ENCODE assay signal across 34 cellular contexts in the genomic region with DNA sequence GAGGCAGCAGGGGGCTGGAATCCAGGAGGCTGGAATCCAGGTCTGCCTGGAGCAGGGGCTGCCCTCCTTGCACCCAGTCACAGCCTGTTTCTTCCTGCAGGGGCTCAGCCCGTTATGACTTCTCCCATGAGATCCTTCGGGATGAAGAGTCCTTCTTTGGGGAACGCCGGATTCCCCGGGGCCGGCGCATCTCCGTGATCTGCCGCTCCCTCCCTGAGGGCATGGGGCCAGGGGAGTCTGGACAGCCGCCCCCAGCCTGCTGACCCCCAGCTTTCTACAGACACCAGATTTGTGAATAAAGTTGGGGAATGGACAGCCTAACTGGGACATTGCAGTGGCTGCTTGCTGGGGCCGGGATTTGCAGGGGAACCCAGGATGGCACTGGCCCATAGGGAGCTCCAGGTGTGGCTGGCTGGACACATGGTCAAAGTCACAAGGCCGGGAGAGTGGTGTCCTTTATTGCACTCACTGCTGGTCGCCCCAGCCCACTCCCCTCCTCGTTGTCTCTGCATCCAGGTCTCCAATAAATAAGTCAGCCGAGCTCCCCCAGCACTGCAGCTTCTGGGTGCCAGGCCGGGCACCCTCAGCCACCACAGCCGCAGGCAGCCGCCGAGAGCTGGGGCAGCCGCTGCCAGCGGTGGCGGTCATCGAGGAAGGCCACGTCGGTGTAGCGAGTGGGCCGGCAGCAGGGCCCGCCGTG. TPM values are rescaled to one million over a fixed set of nuclear protein-coding genes. Genes with fewer than 3 reads are reported as not detected.
A peak's percentile ranks its signal among the peaks of the same experiment; 100 is the strongest.
DNase-seq lines count a peak whose midpoint lies in the region; ATAC-seq, FAIRE-seq and TF ChIP-seq lines count a peak whose summit lies in the region.
"Had no signal": no experiment of that assay in that cellular context is flagged by ENCODE, and none has a peak within 500 bp of the region (broad histone marks: within the 10 kb centered on the region; RNA-seq: fewer than 3 reads in every experiment).

No MANE protein-coding gene starts in this region.

- DNase-seq in T-cell (no peak), endothelial cell of umbilical vein (ENCODE audit: low read depth, low spot score) (no peak), osteoblast (ENCODE audit: insufficient read length, low spot score, missing footprints) (peak; percentile 37), D341Med (ENCODE audit: low spot score) (no peak), osteocyte (ENCODE audit: extremely low spot score, unreplicated experiment) (no peak)
- DNase-seq: activated CD4-positive, alpha-beta T cell treated with anti-CD3 and anti-CD28 coated beads for 1 hour; activated CD8-positive, alpha-beta memory T cell treated with anti-CD3 and anti-CD28 coated beads for 24 hours; activated naive CD4-positive, alpha-beta T cell treated with Interleukin-2 at 50 U/mL for 16 hours; activated T-cell treated with anti-CD3 and anti-CD28 coated beads, Interleukin-2, amount 50 U/mL, for 1 hour; brain microvascular endothelial cell; effector CD8-positive, alpha-beta T cell; foreskin keratinocyte; GM23248; KG1; NCI-H1417; NCI-H2081; NCI-H2227 treated with DMSO at 0.1 percent for 48 hours; NCI-H69; Peyer's patch; SIG-M5; stimulated activated CD4-positive, alpha-beta T cell treated with anti-CD3 and anti-CD28 coated beads, Interleukin-4, amount 100 ng/mL, for 24 hours; stimulated activated naive CD4-positive, alpha-beta T cell; T-helper 1 cell had no signal

- H3K27me3 Mint-ChIP-seq in T-cell (no peaks in the 10 kb centered on the region), osteocyte (ENCODE audit: unreplicated experiment) (no peaks in the 10 kb centered on the region)

- no peaks in the 10 kb centered on the region for H3K9me1 ChIP-seq in endothelial cell of umbilical vein (replicated peaks; ENCODE audit: control insufficient read depth, extremely low read depth, insufficient read depth, low read length)

- POLR2A ChIA-PET in HEK293 (lab: Yijun Ruan, JAX) (interaction anchor here (1.1 kb wide), 1 partner anchor 17 kb away, joined by 3 read pairs; no protein-coding TSS in a partner anchor), T-cell (lab: Charles Lee) (interaction anchor here in 1 of 2 donors (0.6 kb wide), 2 partner anchors 405 to 657 kb away, joined by 3 to 11 read pairs; no protein-coding TSS in a partner anchor), endothelial cell of umbilical vein (lab: Charles Lee) (interaction anchor here (0.5 kb wide), 1 partner anchor 33 kb away, joined by 6 read pairs; no protein-coding TSS in a partner anchor)

- FAIRE-seq in endothelial cell of umbilical vein (lab: Jason Lieb, UNC) = no peak
- FAIRE-seq: colon, D721Med had no signal

- H4K20me1 ChIP-seq in endothelial cell of umbilical vein (replicated peaks; ENCODE audit: control insufficient read depth, extremely low read depth, insufficient read depth, low read length) (no peaks in the 10 kb centered on the region), osteoblast (ENCODE audit: insufficient read depth, low read length) (no peaks in the 10 kb centered on the region)

- no peak for TF ChIP-seq POLR2A in endothelial cell of umbilical vein (IDR thresholded peaks at IDR 0.05; ENCODE audit: low read depth, low read length)

- no peak overlapping the region for H3K4me2 ChIP-seq in endothelial cell of umbilical vein (ENCODE audit: insufficient read depth, low read length)
- H3K4me2 ChIP-seq in osteoblast (ENCODE audit: insufficient read depth, low read length) = no peak overlapping the region

- H3K4me1 Mint-ChIP-seq in T-cell (peaks cover 11 to 16% (median 15%) of the 10 kb centered on the region in 3 donors), osteocyte (ENCODE audit: unreplicated experiment) (peaks cover 19% of the 10 kb centered on the region)

- H3K4me1 ChIP-seq in HEK293 (ENCODE audit: control insufficient read depth, insufficient read depth, low read length) = peaks cover 3% of the 10 kb centered on the region; the same call in 1 of the 2 replicates
- peaks cover 2% of the 10 kb centered on the region for H3K4me1 ChIP-seq in endothelial cell of umbilical vein (ENCODE audit: control insufficient read depth, extremely low read depth, insufficient read depth, low read length)
- peaks cover 8% of the 10 kb centered on the region for H3K4me1 ChIP-seq in osteoblast (ENCODE audit: insufficient read depth, low read length)
- H3K4me1 ChIP-seq: foreskin keratinocyte had no signal

- no peak overlapping the region for H3K4me3 ChIP-seq in HEK293 (ENCODE audit: low read depth, low read length)
- H3K4me3 ChIP-seq in endothelial cell of umbilical vein (replicated peaks in 1 of 3; ENCODE audit: insufficient read depth in 1 of 3, low read depth in 1 of 3, low read length in 3 of 3) = no peak overlapping the region
- no peak overlapping the region for H3K4me3 ChIP-seq in osteoblast (ENCODE audit: insufficient read depth, low read length)
- H3K4me3 ChIP-seq: lung, Peyer's patch, prostate gland, suprapubic skin had no signal

- intact Hi-C loops in endothelial cell of umbilical vein (cut with micrococcal nuclease) = loop anchor here (5.0 kb wide), 1 partner anchor 362 kb away; a partner anchor contains a TSS

- CTCF ChIA-PET in HEK293 (lab: Yijun Ruan, JAX) (interaction anchor here (1.0 kb wide), 1 partner anchor 32 kb away, joined by 3 read pairs; no protein-coding TSS in a partner anchor), T-cell (lab: Charles Lee) (interaction anchor here in 1 of 2 donors (0.5 kb wide), 1 partner anchor 396 kb away, joined by 4 read pairs; no protein-coding TSS in a partner anchor), endothelial cell of umbilical vein (lab: Charles Lee) (no interaction called here)

- dilution Hi-C loops in endothelial cell of umbilical vein (cut with MboI; ENCODE audit: extremely low pct_ligation_motif_present, low sequenced_read_pairs) = no loop called here

- ATAC-seq in T-cell (replicated peaks in 1 of 4) = no peak
- no peak for ATAC-seq in GM19324 (IDR thresholded peaks at IDR 0.05; ENCODE audit: low FRiP score, unreplicated experiment)
- ATAC-seq: foreskin keratinocyte, sciatic nerve had no signal

- no peak overlapping the region for H3K27ac Mint-ChIP-seq in T-cell
- H3K27ac Mint-ChIP-seq in osteocyte (ENCODE audit: unreplicated experiment) = no peak overlapping the region

- H3K27me3 ChIP-seq in endothelial cell of umbilical vein (ENCODE audit: control insufficient read depth in 2 of 2, insufficient read depth in 2 of 2, low read length in 2 of 2) = no peaks in the 10 kb centered on the region
- H3K27me3 ChIP-seq in osteoblast (ENCODE audit: insufficient read depth, low read length) = no peaks in the 10 kb centered on the region
- H3K27me3 ChIP-seq: brain microvascular endothelial cell, foreskin keratinocyte, Peyer's patch, suprapubic skin had no signal

- H2AFZ ChIP-seq in endothelial cell of umbilical vein (ENCODE audit: low read depth, low read length) (no peak overlapping the region), osteoblast (ENCODE audit: low read length) (no peak overlapping the region)
- H2AFZ ChIP-seq: GM23248 had no signal

- H3K27ac ChIP-seq in HEK293 (ENCODE audit: extremely low read depth, low read depth, low read length) (no peak overlapping the region), endothelial cell of umbilical vein (ENCODE audit: insufficient read depth, low read depth, low read length) (no peak overlapping the region), osteoblast (ENCODE audit: low read depth, low read length) (no peak overlapping the region)
- H3K27ac ChIP-seq: brain microvascular endothelial cell, foreskin keratinocyte, GM23248, prostate gland had no signal

- peak overlapping the region; percentile 12 to 21 (median 13) for H3K4me3 Mint-ChIP-seq in T-cell
- no peak overlapping the region for H3K4me3 Mint-ChIP-seq in osteocyte (ENCODE audit: unreplicated experiment)
- H3K4me3 Mint-ChIP-seq: CD14-positive monocyte had no signal

- TSS peak; percentile 36 for BruUV-seq in endothelial cell of umbilical vein (replicated peaks; lab: Mats Ljungman, UMichigan)

- no peaks in the 10 kb centered on the region for H3K9me3 Mint-ChIP-seq in T-cell
- H3K9me3 Mint-ChIP-seq in osteocyte (ENCODE audit: unreplicated experiment) = no peaks in the 10 kb centered on the region

- TF ChIP-seq CTCF in HEK293 (tag by site-specific recombination; IDR thresholded peaks at IDR 0.05) (no peak), endothelial cell of umbilical vein (IDR thresholded peaks at IDR 0.05; ENCODE audit: extremely low read depth in 1 of 2, insufficient read depth in 1 of 2, low read depth in 1 of 2, low read length in 2 of 2) (no peak), osteoblast (IDR thresholded peaks at IDR 0.05; ENCODE audit: extremely low read depth, low read depth, low read length) (no peak), osteocyte (IDR thresholded peaks at IDR 0.05) (no peak)

- no peak overlapping the region for H3K9ac ChIP-seq in endothelial cell of umbilical vein (replicated peaks; ENCODE audit: extremely low read depth, insufficient read depth, low read length)

- peaks cover 8% of the 10 kb centered on the region for H3K36me3 Mint-ChIP-seq in T-cell
- H3K36me3 Mint-ChIP-seq in osteocyte (ENCODE audit: unreplicated experiment) = peaks cover 6% of the 10 kb centered on the region

- H3K9me3 ChIP-seq in HEK293 (ENCODE audit: control insufficient read depth, insufficient read depth, low read depth, low read length) (no peaks in the 10 kb centered on the region), endothelial cell of umbilical vein (replicated peaks; ENCODE audit: control insufficient read depth, insufficient read depth, low read length) (no peaks in the 10 kb centered on the region), osteoblast (ENCODE audit: low read depth, low read length) (no peaks in the 10 kb centered on the region)
- H3K9me3 ChIP-seq: Peyer's patch, prostate gland, suprapubic skin had no signal

- H3K79me2 ChIP-seq in endothelial cell of umbilical vein (ENCODE audit: control insufficient read depth, insufficient read depth, low read length) = no peaks in the 10 kb centered on the region
- no peaks in the 10 kb centered on the region for H3K79me2 ChIP-seq in osteoblast (ENCODE audit: insufficient read depth, low read length)

- H3K36me3 ChIP-seq in HEK293 (ENCODE audit: control insufficient read depth in 2 of 2, insufficient read depth in 1 of 2, low read length in 2 of 2) (peaks cover 11 to 13% of the 10 kb centered on the region in 2 experiments; a peak in 2 of 3 replicates), endothelial cell of umbilical vein (ENCODE audit: control insufficient read depth in 2 of 2, extremely low read depth in 1 of 2, insufficient read depth in 2 of 2, low read length in 2 of 2) (peaks cover 0 to 6% of the 10 kb centered on the region in 2 experiments), osteoblast (ENCODE audit: insufficient read depth, low read length) (peaks cover 9% of the 10 kb centered on the region)

RNA-seq across cellular contexts. Expression of a gene that starts 0.9 kb away (rescaled TPM):
- 1 to 10 TPM; 1.7 to 4.1 (median 3.2) TPM for total RNA-seq in T-cell
- 1.0 and 1.2 TPM in 2 replicates for total RNA-seq in endothelial cell of umbilical vein
- 0.73 and 0.84 TPM in 2 replicates for polyA plus RNA-seq in endothelial cell of umbilical vein
- 0.49 and 0.69 TPM in 2 replicates for polyA plus RNA-seq in endothelial cell of umbilical vein (2011; cell fraction: cytosol; rRNA removed)
- polyA plus RNA-seq in endothelial cell of umbilical vein (2011; cell fraction: nucleus; rRNA removed) = 0.66 and 0.77 TPM in 2 replicates
- polyA plus RNA-seq in endothelial cell of umbilical vein (2012) = 0.64 and 1.2 TPM in 2 replicates
- polyA minus RNA-seq in endothelial cell of umbilical vein = 0.83 and 0.96 TPM in 2 replicates
- 1.8 TPM for polyA minus RNA-seq in endothelial cell of umbilical vein (2011; cell fraction: cytosol; rRNA and poly(A)+ RNA removed)
- polyA minus RNA-seq in endothelial cell of umbilical vein (2011; cell fraction: nucleus; rRNA and poly(A)+ RNA removed) = 0.53 and 0.58 TPM in 2 replicates
- total RNA-seq in osteoblast = 1.1 and 1.2 TPM in 2 replicates
- total RNA-seq in osteocyte = 3.2 and 3.5 TPM in 2 replicates

RNA-seq across cellular contexts. Expression of a gene that starts 2.3 kb away (rescaled TPM):
- total RNA-seq in T-cell (10 to 100 TPM; 49.9 to 94.8 (median 83.5) TPM), endothelial cell of umbilical vein (48.8 and 50.4 TPM in 2 replicates), osteoblast (48.9 and 52.1 TPM in 2 replicates), osteocyte (63.0 TPM in 2 replicates)
- 59.4 and 83.2 TPM in 2 replicates for polyA plus RNA-seq in endothelial cell of umbilical vein
- 24.1 and 31.5 TPM in 2 replicates for polyA plus RNA-seq in endothelial cell of umbilical vein (2011; cell fraction: cytosol; rRNA removed)
- 8.1 and 13.2 TPM in 2 replicates for polyA plus RNA-seq in endothelial cell of umbilical vein (2011; cell fraction: nucleus; rRNA removed)
- polyA plus RNA-seq in endothelial cell of umbilical vein (2012) = 13.4 and 33.2 TPM in 2 replicates
- 7.2 and 9.6 TPM in 2 replicates for polyA minus RNA-seq in endothelial cell of umbilical vein
- polyA minus RNA-seq in endothelial cell of umbilical vein (2011; cell fraction: cytosol; rRNA and poly(A)+ RNA removed) = 11.7 TPM
- polyA minus RNA-seq in endothelial cell of umbilical vein (2011; cell fraction: nucleus; rRNA and poly(A)+ RNA removed) = 1.5 and 4.6 TPM in 2 replicates

RNA-seq across cellular contexts. Expression of a gene that starts 13.5 kb away (rescaled TPM):
- 10 to 100 TPM; 74.0 to 92.0 (median 77.2) TPM for total RNA-seq in T-cell
- total RNA-seq in endothelial cell of umbilical vein = 120 and 137 TPM in 2 replicates
- 314 and 533 TPM in 2 replicates for polyA plus RNA-seq in endothelial cell of umbilical vein
- polyA plus RNA-seq in endothelial cell of umbilical vein (2011; cell fraction: cytosol; rRNA removed) = 108 and 142 TPM in 2 replicates
- polyA plus RNA-seq in endothelial cell of umbilical vein (2011; cell fraction: nucleus; rRNA removed) = 46.8 and 55.1 TPM in 2 replicates
- 84.5 and 117 TPM in 2 replicates for polyA plus RNA-seq in endothelial cell of umbilical vein (2012)
- 39.5 and 61.9 TPM in 2 replicates for polyA minus RNA-seq in endothelial cell of umbilical vein
- 62.6 TPM for polyA minus RNA-seq in endothelial cell of umbilical vein (2011; cell fraction: cytosol; rRNA and poly(A)+ RNA removed)
- 8.4 and 11.4 TPM in 2 replicates for polyA minus RNA-seq in endothelial cell of umbilical vein (2011; cell fraction: nucleus; rRNA and poly(A)+ RNA removed)
- 31.5 and 32.4 TPM in 2 replicates for total RNA-seq in osteoblast
- total RNA-seq in osteocyte = 77.6 and 79.6 TPM in 2 replicates

RNA-seq across cellular contexts. Expression of a gene that starts 18.1 kb away (rescaled TPM):
- total RNA-seq in T-cell (10 to 100 TPM; 52.6 to 63.1 (median 60.3) TPM), endothelial cell of umbilical vein (56.4 and 58.2 TPM in 2 replicates), osteoblast (47.1 and 48.1 TPM in 2 replicates), osteocyte (62.0 and 65.8 TPM in 2 replicates)
- 37.7 and 44.8 TPM in 2 replicates for polyA plus RNA-seq in endothelial cell of umbilical vein
- polyA plus RNA-seq in endothelial cell of umbilical vein (2011; cell fraction: cytosol; rRNA removed) = 60.8 and 67.1 TPM in 2 replicates
- polyA plus RNA-seq in endothelial cell of umbilical vein (2011; cell fraction: nucleus; rRNA removed) = 43.0 and 45.9 TPM in 2 replicates
- polyA plus RNA-seq in endothelial cell of umbilical vein (2012) = 56.0 and 87.8 TPM in 2 replicates
- 34.0 and 39.6 TPM in 2 replicates for polyA minus RNA-seq in endothelial cell of umbilical vein
- 26.4 TPM for polyA minus RNA-seq in endothelial cell of umbilical vein (2011; cell fraction: cytosol; rRNA and poly(A)+ RNA removed)
- polyA minus RNA-seq in endothelial cell of umbilical vein (2011; cell fraction: nucleus; rRNA and poly(A)+ RNA removed) = 7.5 and 12.8 TPM in 2 replicates

RNA-seq across cellular contexts. Expression of a gene that starts 41.4 kb away (rescaled TPM):
- total RNA-seq in T-cell = 1 to 10 TPM in 2 of 5 donors, under 1 TPM in 3; 0.16 to 2.7 (median 0.63) TPM
- total RNA-seq in endothelial cell of umbilical vein = not detected in 2 replicates
- 0.04 TPM in 1 of 2 replicates, not detected in the other for polyA plus RNA-seq in endothelial cell of umbilical vein
- polyA plus RNA-seq in endothelial cell of umbilical vein (2011; cell fraction: cytosol; rRNA removed) = 0.05 TPM in 1 of 2 replicates, not detected in the other
- polyA plus RNA-seq in endothelial cell of umbilical vein (2011; cell fraction: nucleus; rRNA removed) = not detected in 2 replicates
- not detected in 2 replicates for polyA plus RNA-seq in endothelial cell of umbilical vein (2012)
- polyA minus RNA-seq in endothelial cell of umbilical vein = 0.51 TPM in 1 of 2 replicates, not detected in the other
- polyA minus RNA-seq in endothelial cell of umbilical vein (2011; cell fraction: cytosol; rRNA and poly(A)+ RNA removed) = not detected
- not detected in 2 replicates for polyA minus RNA-seq in endothelial cell of umbilical vein (2011; cell fraction: nucleus; rRNA and poly(A)+ RNA removed)
- under 0.01 TPM in 1 of 2 replicates, not detected in the other for total RNA-seq in osteoblast
- not detected in 2 replicates for total RNA-seq in osteocyte
- total RNA-seq: foreskin keratinocyte, HT1080, lung, sciatic nerve, urinary bladder had no signal
- polyA plus RNA-seq: CD14-positive monocyte had no signal
